ENCODE assay signal across 28 cellular contexts in the genomic region with DNA sequence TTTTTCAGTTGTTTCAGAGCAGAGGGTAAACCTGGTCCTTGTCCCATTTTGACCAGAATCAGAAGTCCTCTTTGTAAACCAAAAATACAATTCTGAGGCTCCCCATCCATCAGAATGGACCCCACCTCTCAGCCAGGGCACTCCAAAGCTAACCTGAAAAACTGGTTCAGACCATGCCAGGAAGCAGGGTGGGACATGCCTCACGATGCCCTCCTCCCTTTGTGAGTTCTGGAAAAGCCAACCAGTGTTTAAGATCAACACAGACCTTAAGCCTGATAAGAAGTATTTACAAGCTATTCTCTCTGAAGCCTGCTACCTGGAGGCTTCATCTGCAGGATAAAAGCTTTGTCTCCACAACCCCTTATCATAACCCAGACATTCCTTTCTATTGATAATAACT. TPM values are rescaled to one million over a fixed set of nuclear protein-coding genes. Genes with fewer than 3 reads are reported as not detected.
"Had no signal": no experiment of that assay in that cellular context is flagged by ENCODE, and none has a peak within 500 bp of the region (broad histone marks: within the 10 kb centered on the region; RNA-seq: fewer than 3 reads in every experiment).

No MANE protein-coding gene starts in this region.

- H3K9me3 ChIP-seq: MG63 had no signal

- H3K27ac Mint-ChIP-seq: activated B cell treated with CpG ODN at 0.5 μM for 24 hours; activated CD4-positive, alpha-beta memory T cell treated with anti-CD3 and anti-CD28 coated beads for 36 hours; activated CD4-positive, alpha-beta T cell treated with anti-CD3 and anti-CD28 coated beads, Interleukin-2, amount 10 ng/mL, durations not matched to agents 24 days and 14 days; activated naive CD4-positive, alpha-beta T cell treated with anti-CD3 and anti-CD28 coated beads for 36 hours; activated naive CD8-positive, alpha-beta T cell; activated T-helper 17 cell treated with anti-CD3 and anti-CD28 coated beads, Interleukin-2, amount 50 U/mL, for 72 hours; brain; T-helper 17 cell had no signal

- H3K4me1 Mint-ChIP-seq: activated B cell treated with CpG ODN at 0.5 μM for 24 hours; activated CD4-positive, alpha-beta T cell treated with anti-CD3 and anti-CD28 coated beads, Interleukin-2, amount 10 ng/mL, durations not matched to agents 24 days and 14 days; activated T-helper 17 cell treated with anti-CD3 and anti-CD28 coated beads, Interleukin-2, amount 50 U/mL, for 72 hours; T-helper 17 cell had no signal

- DNase-seq: activated B cell treated with CpG ODN at 0.5 μM for 24 hours; activated CD4-positive, alpha-beta memory T cell treated with anti-CD3 and anti-CD28 coated beads for 36 hours; activated CD4-positive, alpha-beta T cell treated with anti-CD3 and anti-CD28 coated beads for 1 hour; activated CD4-positive, alpha-beta T cell treated with anti-CD3 and anti-CD28 coated beads, Interleukin-2, amount 10 ng/mL, durations not matched to agents 24 days and 14 days; activated CD8-positive, alpha-beta memory T cell treated with anti-CD3 and anti-CD28 coated beads for 24 hours; activated gamma-delta T cell; activated naive CD4-positive, alpha-beta T cell treated with anti-CD3 and anti-CD28 coated beads for 36 hours; activated T-cell treated with anti-CD3 and anti-CD28 coated beads, Interleukin-2, amount 50 U/mL, for 48 hours; amygdala; MG63; MV-4-11; NCI-H1092 treated with DMSO at 0.1 percent for 48 hours; NCI-H1417 treated with DMSO at 0.1 percent for 48 hours; NCI-H1694; NCI-H2029; NCI-H2171 treated with DMSO at 0.1 percent for 48 hours; NCI-H226; NCI-H526; NK-92 treated with Interleukin-12 subunit alpha and Interleukin-12 subunit beta, amount 100 ng/mL, for 24 hours; OCI-M1; SHP77 treated with DMSO at 0.1 percent for 48 hours; T-helper 17 cell; T-helper 9 cell had no signal

- H3K4me3 Mint-ChIP-seq: activated B cell treated with CpG ODN at 0.5 μM for 24 hours; activated CD4-positive, alpha-beta memory T cell treated with anti-CD3 and anti-CD28 coated beads for 36 hours; activated CD4-positive, alpha-beta T cell treated with anti-CD3 and anti-CD28 coated beads, Interleukin-2, amount 10 ng/mL, durations not matched to agents 24 days and 14 days; activated naive CD4-positive, alpha-beta T cell treated with anti-CD3 and anti-CD28 coated beads for 36 hours; activated naive CD8-positive, alpha-beta T cell; activated T-helper 17 cell treated with anti-CD3 and anti-CD28 coated beads, Interleukin-2, amount 50 U/mL, for 72 hours; brain; central memory CD8-positive, alpha-beta T cell; T-helper 17 cell had no signal

- H3K36me3 Mint-ChIP-seq: activated CD4-positive, alpha-beta memory T cell treated with anti-CD3 and anti-CD28 coated beads for 36 hours; activated naive CD8-positive, alpha-beta T cell; brain had no signal

- H3K36me3 ChIP-seq: MG63 had no signal

- H3K27me3 Mint-ChIP-seq: activated CD4-positive, alpha-beta memory T cell treated with anti-CD3 and anti-CD28 coated beads for 36 hours; activated naive CD8-positive, alpha-beta T cell; activated T-helper 17 cell treated with anti-CD3 and anti-CD28 coated beads, Interleukin-2, amount 50 U/mL, for 72 hours; central memory CD8-positive, alpha-beta T cell had no signal

- ATAC-seq: activated T-helper 17 cell treated with anti-CD3 and anti-CD28 coated beads, Interleukin-2, amount 50 U/mL, for 72 hours; T-helper 17 cell had no signal

- H3K9me3 Mint-ChIP-seq: activated B cell treated with CpG ODN at 0.5 μM for 24 hours; activated CD4-positive, alpha-beta memory T cell treated with anti-CD3 and anti-CD28 coated beads for 36 hours; activated CD4-positive, alpha-beta T cell treated with anti-CD3 and anti-CD28 coated beads, Interleukin-2, amount 10 ng/mL, durations not matched to agents 24 days and 14 days; activated naive CD4-positive, alpha-beta T cell treated with anti-CD3 and anti-CD28 coated beads for 36 hours; activated T-helper 17 cell treated with anti-CD3 and anti-CD28 coated beads, Interleukin-2, amount 50 U/mL, for 72 hours; central memory CD8-positive, alpha-beta T cell had no signal

- H3K27me3 ChIP-seq: MG63 had no signal

- H3K4me3 ChIP-seq: MG63 had no signal

RNA-seq across cellular contexts. Expression of gene TNFAIP2, which starts 35.4 kb away (rescaled TPM):
- total RNA-seq: SK-MEL-5 had no signal
